ENCODE assay signal across 9 cellular contexts in genomic region chr6:158752613-158753012, GRCh38.
A peak's percentile ranks its signal among the peaks of the same experiment; 100 is the strongest.
DNase-seq lines count a peak whose midpoint lies in the region; ATAC-seq, FAIRE-seq and TF ChIP-seq lines count a peak whose summit lies in the region.
"Had no signal": no experiment of that assay in that cellular context is flagged by ENCODE, and none has a peak within 500 bp of the region (broad histone marks: within the 10 kb centered on the region; RNA-seq: fewer than 3 reads in every experiment).

No MANE protein-coding gene starts in this region.

- no peak for FAIRE-seq in pancreas (lab: Jason Lieb, UNC)

- no peaks in the 10 kb centered on the region for H3K27me3 ChIP-seq in pancreas

- intact Hi-C loops in pancreas (cut with DNase I), result no loop called here

- WGBS in pancreas, 2 donors, result 7 to 17% methylated on average over 3 of the region's 3 CpGs

- H3K27ac ChIP-seq in pancreas, result no peak overlapping the region
- H3K27ac ChIP-seq: RWPE1 had no signal

- H3K36me3 ChIP-seq in pancreas, result no peaks in the 10 kb centered on the region

- DNase-seq in GM10266 (ENCODE audit: extremely low spot score) (no peak), NCI-H446 (lab: John Stamatoyannopoulos, UW) (peak; percentile 79 to 95), epidermal melanocyte (ENCODE audit: insufficient read length, low spot score) (peak; percentile 85), pancreas (peak in 3 of 6 donors; percentile 47 to 52 (median 48)), NK-92 (lab: John Stamatoyannopoulos, UW; ENCODE audit: unreplicated experiment) (no peak), SKM-1 treated with dmso at 0.1 percent for 144 hours (lab: John Stamatoyannopoulos, UW; ENCODE audit: unreplicated experiment) (no peak), NCI-H187 (lab: John Stamatoyannopoulos, UW) (no peak)

- TF ChIP-seq CTCF in GM10266 (IDR thresholded peaks at IDR 0.05; ENCODE audit: control insufficient read depth, insufficient read depth, low read depth, missing control alignments) (peak; percentile 17), pancreas (IDR thresholded peaks at IDR 0.05) (no peak)

- H3K4me3 ChIP-seq in pancreas, result no peak overlapping the region

- peak; percentile 65 to 87 (median 82) for ATAC-seq in pancreas
- no peak for ATAC-seq in GM19395 (IDR thresholded peaks at IDR 0.05; ENCODE audit: unreplicated experiment)

- H3K9me3 ChIP-seq in pancreas, result no peaks in the 10 kb centered on the region

- H3K4me1 ChIP-seq in pancreas, result peaks cover 9 to 12% (median 10%) of the 10 kb centered on the region in 3 donors

Comparison
In these comparisons a context has a peak if more than half of its experiments do, and no peak if none do; other contexts are left out.
1. DNase-seq: peak in NCI-H446 (2 of 2) and epidermal melanocyte (single experiment); none in GM10266 (single experiment), NK-92 (single experiment), SKM-1 treated with dmso at 0.1 percent for 144 hours (single experiment) and NCI-H187 (0 of 2).